8 cellular contexts compared by ENCODE assay signal in the genomic region with DNA sequence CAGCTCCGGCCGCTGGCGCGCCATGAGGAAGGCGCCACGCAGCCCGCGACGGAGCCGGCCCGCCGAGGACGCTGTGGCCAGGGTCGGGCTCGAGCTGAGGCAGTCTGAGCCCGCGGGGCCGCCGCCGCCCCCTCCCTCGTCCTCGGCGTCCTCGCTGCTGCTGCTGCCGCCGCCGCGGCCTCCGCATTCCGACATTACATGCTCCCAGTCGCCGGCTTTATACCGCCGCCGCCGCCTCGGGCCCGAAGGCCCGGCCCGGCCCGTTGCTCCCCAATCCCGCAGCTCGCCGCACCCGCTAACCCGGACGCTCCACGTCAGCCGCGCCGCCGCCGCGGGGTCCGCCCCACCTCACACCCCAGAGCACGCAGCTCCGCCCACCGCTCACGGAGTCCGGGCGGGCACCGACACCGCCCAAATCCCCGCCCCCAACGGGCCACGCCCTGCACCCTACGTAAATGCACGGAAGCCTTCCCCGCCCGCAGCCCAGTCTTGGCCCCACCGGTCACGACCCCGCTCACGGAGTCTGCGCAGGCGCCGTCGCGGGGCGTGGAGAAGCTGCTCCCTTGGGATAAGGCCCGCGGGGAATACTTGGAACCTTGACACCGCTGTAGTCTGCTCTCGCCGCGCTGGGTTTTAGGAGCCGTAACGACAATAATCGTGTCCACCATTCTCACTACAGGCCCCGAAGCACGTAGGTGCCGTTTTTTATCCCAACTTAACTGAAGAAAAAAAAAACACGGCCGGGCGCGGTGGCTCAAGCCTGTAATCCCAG. TPM values are rescaled to one million over a fixed set of nuclear protein-coding genes. Genes with fewer than 3 reads are reported as not detected.
DNase-seq lines count a peak whose midpoint lies in the region; ATAC-seq and TF ChIP-seq lines count a peak whose summit lies in the region.

A gene with protein sequence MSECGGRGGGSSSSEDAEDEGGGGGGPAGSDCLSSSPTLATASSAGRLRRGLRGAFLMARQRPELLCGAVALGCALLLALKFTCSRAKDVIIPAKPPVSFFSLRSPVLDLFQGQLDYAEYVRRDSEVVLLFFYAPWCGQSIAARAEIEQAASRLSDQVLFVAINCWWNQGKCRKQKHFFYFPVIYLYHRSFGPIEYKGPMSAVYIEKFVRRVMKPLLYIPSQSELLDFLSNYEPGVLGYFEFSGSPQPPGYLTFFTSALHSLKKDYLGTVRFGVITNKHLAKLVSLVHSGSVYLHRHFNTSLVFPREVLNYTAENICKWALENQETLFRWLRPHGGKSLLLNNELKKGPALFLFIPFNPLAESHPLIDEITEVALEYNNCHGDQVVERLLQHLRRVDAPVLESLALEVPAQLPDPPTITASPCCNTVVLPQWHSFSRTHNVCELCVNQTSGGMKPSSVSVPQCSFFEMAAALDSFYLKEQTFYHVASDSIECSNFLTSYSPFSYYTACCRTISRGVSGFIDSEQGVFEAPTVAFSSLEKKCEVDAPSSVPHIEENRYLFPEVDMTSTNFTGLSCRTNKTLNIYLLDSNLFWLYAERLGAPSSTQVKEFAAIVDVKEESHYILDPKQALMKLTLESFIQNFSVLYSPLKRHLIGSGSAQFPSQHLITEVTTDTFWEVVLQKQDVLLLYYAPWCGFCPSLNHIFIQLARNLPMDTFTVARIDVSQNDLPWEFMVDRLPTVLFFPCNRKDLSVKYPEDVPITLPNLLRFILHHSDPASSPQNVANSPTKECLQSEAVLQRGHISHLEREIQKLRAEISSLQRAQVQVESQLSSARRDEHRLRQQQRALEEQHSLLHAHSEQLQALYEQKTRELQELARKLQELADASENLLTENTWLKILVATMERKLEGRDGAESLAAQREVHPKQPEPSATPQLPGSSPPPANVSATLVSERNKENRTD (minus strand): TSS at position 322 of the 772 bp plus-strand sequence. CDS start 127 bp downstream, at position 195.

- H3K4me3 ChIP-seq in GM08714 (ENCODE audit: low read length) = peak within 1 kb of the TSS; percentile 97
- peak within 1 kb of the TSS; percentile 98 for H3K4me3 ChIP-seq in osteoblast (ENCODE audit: insufficient read depth, low read length)
- H3K4me3 ChIP-seq in thoracic aorta = peak within 1 kb of the TSS; percentile 95

- peaks cover 36% of the 10 kb centered on the region for H4K20me1 ChIP-seq in osteoblast (ENCODE audit: insufficient read depth, low read length)

- no peak for TF ChIP-seq CTCF in osteoblast (IDR thresholded peaks at IDR 0.05; ENCODE audit: extremely low read depth, low read depth, low read length)
- TF ChIP-seq CTCF in thoracic aorta (IDR thresholded peaks at IDR 0.05) = no peak

- H3K27me3 Mint-ChIP-seq in activated naive CD8-positive, alpha-beta T cell = no peaks in the 10 kb centered on the region

- peak; percentile 88 for ATAC-seq in HG02610 (IDR thresholded peaks at IDR 0.05; ENCODE audit: unreplicated experiment)
- peak; percentile 95 for ATAC-seq in thoracic aorta (ENCODE audit: insufficient number of reproducible peaks, low FRiP score, low read depth)

- no peaks in the 10 kb centered on the region for H3K27me3 ChIP-seq in osteoblast (ENCODE audit: insufficient read depth, low read length)
- H3K27me3 ChIP-seq in thoracic aorta (replicated peaks; ENCODE audit: insufficient read depth) = no peaks in the 10 kb centered on the region

- H3K4me1 ChIP-seq in osteoblast (ENCODE audit: insufficient read depth, low read length) (peaks cover 20% of the 10 kb centered on the region), thoracic aorta (ENCODE audit: control insufficient read depth in 1 of 2, low read depth in 2 of 2) (peaks cover 11 to 45% of the 10 kb centered on the region in 2 donors)

- H3K9me3 ChIP-seq in osteoblast (ENCODE audit: low read depth, low read length) = no peaks in the 10 kb centered on the region
- no peaks in the 10 kb centered on the region for H3K9me3 ChIP-seq in thoracic aorta

- H3K36me3 ChIP-seq in osteoblast (ENCODE audit: insufficient read depth, low read length) = peaks cover 9% of the 10 kb centered on the region
- H3K36me3 ChIP-seq in thoracic aorta = no peaks in the 10 kb centered on the region

- H3K4me2 ChIP-seq in osteoblast (ENCODE audit: insufficient read depth, low read length) = peak within 1 kb of the TSS; percentile 95

- peak within 1 kb of the TSS; percentile 90 for H3K27ac ChIP-seq in osteoblast (ENCODE audit: low read depth, low read length)
- H3K27ac ChIP-seq in thoracic aorta = peak within 1 kb of the TSS; percentile 93 to 98

- peaks cover 53% of the 10 kb centered on the region for H3K4me1 Mint-ChIP-seq in activated naive CD8-positive, alpha-beta T cell (ENCODE audit: low read depth)

- peak; percentile 98 for DNase-seq in NCI-H1092 treated with DMSO at 0.1 percent for 48 hours (lab: John Stamatoyannopoulos, UW)
- peak; percentile 93 for DNase-seq in SKM-1 (lab: John Stamatoyannopoulos, UW; ENCODE audit: unreplicated experiment)
- DNase-seq in glomerular visceral epithelial cell (ENCODE audit: extremely low spot score) = peak; percentile 97
- DNase-seq in osteoblast (ENCODE audit: insufficient read length, low spot score, missing footprints) = peak; percentile 98
- DNase-seq in thoracic aorta (ENCODE audit: low spot score) = peak; percentile 96

- peak within 1 kb of the TSS; percentile 92 for H2AFZ ChIP-seq in osteoblast (ENCODE audit: low read length)

- H3K36me3 Mint-ChIP-seq in activated naive CD8-positive, alpha-beta T cell = peaks cover 5% of the 10 kb centered on the region

- peak within 1 kb of the TSS; percentile 97 for H3K4me3 Mint-ChIP-seq in activated naive CD8-positive, alpha-beta T cell

- H3K27ac Mint-ChIP-seq in activated naive CD8-positive, alpha-beta T cell = peak within 1 kb of the TSS; percentile 92

- no peaks in the 10 kb centered on the region for H3K9me3 Mint-ChIP-seq in activated naive CD8-positive, alpha-beta T cell (ENCODE audit: low read depth)

- H3K79me2 ChIP-seq in osteoblast (ENCODE audit: insufficient read depth, low read length) = peaks cover 47% of the 10 kb centered on the region

RNA-seq across cellular contexts. Expression of the gene that starts here (rescaled TPM):
- total RNA-seq in osteoblast = 26.1 and 28.3 TPM in 2 replicates
- 10 to 100 TPM; 44.5 to 49.4 TPM for total RNA-seq in thoracic aorta

Comparison
In these comparisons a context has a peak if more than half of its experiments do, and no peak if none do; other contexts are left out.
1. Peak in every context shown above with its lines: DNase-seq, ATAC-seq, H3K4me3 ChIP-seq and H3K27ac ChIP-seq.